10 cellular contexts compared by ENCODE assay signal in the genomic region with DNA sequence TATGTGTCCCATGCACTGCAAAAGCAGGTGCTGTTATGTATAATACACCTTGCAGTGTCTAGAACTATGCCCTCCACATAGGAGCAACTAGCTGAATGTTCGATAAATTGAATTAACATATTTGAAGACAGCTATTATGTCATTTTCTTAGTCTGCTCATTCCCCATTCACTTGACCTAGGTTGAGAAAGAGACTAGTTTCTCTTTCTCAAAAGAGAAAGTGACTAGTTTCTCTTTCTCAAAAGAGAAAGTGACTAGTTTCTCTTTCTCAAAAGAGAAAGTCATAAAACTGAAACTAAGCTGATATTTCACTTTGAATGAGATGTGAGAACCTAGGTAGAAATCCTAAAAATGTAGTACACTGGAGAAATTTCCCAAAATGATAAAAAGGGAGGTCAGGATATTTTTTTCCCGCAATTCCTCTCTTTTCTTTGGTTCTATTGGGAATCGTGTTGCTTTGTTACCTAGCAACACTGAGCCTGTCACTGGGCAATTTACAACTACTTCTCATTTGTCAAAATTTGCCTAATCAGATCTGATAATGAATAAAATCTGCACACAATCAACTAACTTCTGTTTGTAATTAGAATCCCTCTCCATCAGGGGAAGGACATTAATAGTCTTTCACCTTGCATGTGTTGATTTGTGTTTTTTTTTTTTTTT.
DNase-seq lines count a peak whose midpoint lies in the region; ATAC-seq and TF ChIP-seq lines count a peak whose summit lies in the region.
"Had no signal": no experiment of that assay in that cellular context is flagged by ENCODE, and none has a peak within 500 bp of the region (broad histone marks: within the 10 kb centered on the region; RNA-seq: fewer than 3 reads in every experiment).

No MANE protein-coding gene starts in this region.

- DNase-seq in T-helper 1 cell (no peak), fibroblast of villous mesenchyme (ENCODE audit: low read depth) (peak; percentile 1), ascending aorta (ENCODE audit: low spot score in 2 of 2) (no peak), cortex of kidney (lab: John Stamatoyannopoulos, UW) (no peak)
- DNase-seq in effector memory CD4-positive, alpha-beta T cell = no peak
- DNase-seq: NCI-H524 treated with DMSO at 0.1 percent for 48 hours, substantia nigra had no signal

- H3K27me3 Mint-ChIP-seq in T-helper 1 cell treated with Interleukin-12 subunit alpha and Interleukin-12 subunit beta and Interleukin-4 antibody, amounts not matched to agents 30 μg/mL and 1 μg/mL, for 36 hours (ENCODE audit: low read depth) = peaks cover 9% of the 10 kb centered on the region

- no peak overlapping the region for H3K4me3 ChIP-seq in fibroblast of villous mesenchyme (ENCODE audit: low read depth, low read length)
- peak overlapping the region in 1 of 2 donors; percentile 42 for H3K4me3 ChIP-seq in ascending aorta
- H3K4me3 ChIP-seq in effector memory CD4-positive, alpha-beta T cell (ENCODE audit: insufficient read depth, low read depth, low read length, poor library complexity, severe bottlenecking) = no peak overlapping the region

- H3K4me3 Mint-ChIP-seq in T-helper 1 cell treated with Interleukin-12 subunit alpha and Interleukin-12 subunit beta and Interleukin-4 antibody, amounts not matched to agents 30 μg/mL and 1 μg/mL, for 36 hours = no peak overlapping the region

- H3K27ac ChIP-seq in ascending aorta = no peak overlapping the region
- no peak overlapping the region for H3K27ac ChIP-seq in effector memory CD4-positive, alpha-beta T cell (ENCODE audit: insufficient read depth, low read length, poor library complexity, severe bottlenecking)

- ATAC-seq in GM21447 (IDR thresholded peaks at IDR 0.05; ENCODE audit: unreplicated experiment) = peak; percentile 86
- ATAC-seq in HG03103 (IDR thresholded peaks at IDR 0.05; ENCODE audit: low read depth, unreplicated experiment) = peak; percentile 90

- peak overlapping the region; percentile 14 for H3K27ac Mint-ChIP-seq in T-helper 1 cell treated with Interleukin-12 subunit alpha and Interleukin-12 subunit beta and Interleukin-4 antibody, amounts not matched to agents 30 μg/mL and 1 μg/mL, for 36 hours

- H3K27me3 ChIP-seq in ascending aorta = no peaks in the 10 kb centered on the region
- H3K27me3 ChIP-seq in effector memory CD4-positive, alpha-beta T cell (replicated peaks; ENCODE audit: control insufficient read depth, insufficient read depth, low read length, poor library complexity, severe bottlenecking) = no peaks in the 10 kb centered on the region

- peaks cover 5% of the 10 kb centered on the region for H3K4me1 Mint-ChIP-seq in T-helper 1 cell treated with Interleukin-12 subunit alpha and Interleukin-12 subunit beta and Interleukin-4 antibody, amounts not matched to agents 30 μg/mL and 1 μg/mL, for 36 hours (ENCODE audit: low read depth)

- intact Hi-C loops in ascending aorta (cut with DNase I) = no loop called here

- no peaks in the 10 kb centered on the region for H3K9me3 ChIP-seq in ascending aorta
- H3K9me3 ChIP-seq in effector memory CD4-positive, alpha-beta T cell (ENCODE audit: control insufficient read depth, low read length) = no peaks in the 10 kb centered on the region

- no peaks in the 10 kb centered on the region for H3K4me1 ChIP-seq in ascending aorta
- H3K4me1 ChIP-seq in effector memory CD4-positive, alpha-beta T cell (ENCODE audit: control insufficient read depth, insufficient read depth, low read length, poor library complexity, severe bottlenecking) = no peaks in the 10 kb centered on the region

- peaks cover 12% of the 10 kb centered on the region for H3K9me3 Mint-ChIP-seq in T-helper 1 cell treated with Interleukin-12 subunit alpha and Interleukin-12 subunit beta and Interleukin-4 antibody, amounts not matched to agents 30 μg/mL and 1 μg/mL, for 36 hours

- no peak for TF ChIP-seq CTCF in fibroblast of villous mesenchyme (IDR thresholded peaks at IDR 0.05; ENCODE audit: insufficient read depth, low read depth, low read length)
- TF ChIP-seq CTCF in ascending aorta (IDR thresholded peaks at IDR 0.05) = no peak

- H3K36me3 Mint-ChIP-seq in T-helper 1 cell treated with Interleukin-12 subunit alpha and Interleukin-12 subunit beta and Interleukin-4 antibody, amounts not matched to agents 30 μg/mL and 1 μg/mL, for 36 hours (ENCODE audit: low read depth) = peaks cover 6% of the 10 kb centered on the region

- no peaks in the 10 kb centered on the region for H3K36me3 ChIP-seq in ascending aorta
- no peaks in the 10 kb centered on the region for H3K36me3 ChIP-seq in effector memory CD4-positive, alpha-beta T cell (ENCODE audit: control insufficient read depth, insufficient read depth, low read length)
